Comparison of ENCODE assay signal across 21 cellular contexts in the genomic region with DNA sequence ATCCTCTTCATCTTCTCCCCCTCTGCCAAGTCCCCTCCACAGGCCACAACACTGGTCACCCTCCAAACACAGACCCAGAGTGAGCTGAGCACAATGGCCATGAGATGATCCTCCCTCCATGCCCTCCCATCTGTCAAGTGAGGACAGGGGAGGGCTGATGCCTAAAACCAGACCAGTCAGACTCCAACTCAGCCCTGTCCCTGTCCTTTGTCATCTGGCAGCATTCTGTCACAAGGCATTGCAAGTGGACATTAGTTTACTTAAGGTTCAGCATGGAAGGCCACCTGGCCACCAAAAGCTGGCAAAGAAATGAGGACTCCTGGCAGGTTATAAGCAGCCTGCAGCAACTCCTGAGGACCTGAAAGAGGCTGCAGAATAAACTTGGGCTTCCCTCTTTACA.
"Had no signal": no experiment of that assay in that cellular context is flagged by ENCODE, and none has a peak within 500 bp of the region (broad histone marks: within the 10 kb centered on the region; RNA-seq: fewer than 3 reads in every experiment).

No MANE protein-coding gene starts in this region.

- H3K27me3 ChIP-seq: dorsolateral prefrontal cortex, heart left ventricle, pancreas, spleen, tibial nerve had no signal

- H3K36me3 Mint-ChIP-seq: naive thymus-derived CD4-positive, alpha-beta T cell; stimulated activated memory B cell treated with anti-CD40 and anti-IgM and Interleukin-4, amounts not matched to agents 10 μg/mL and 1 μg/mL and 100 μg/mL, for 72 hours had no signal

- H3K9me3 Mint-ChIP-seq: naive thymus-derived CD4-positive, alpha-beta T cell; stimulated activated memory B cell treated with anti-CD40 and anti-IgM and Interleukin-4, amounts not matched to agents 10 μg/mL and 1 μg/mL and 100 μg/mL, for 72 hours; stimulated activated naive CD8-positive, alpha-beta T cell treated with anti-CD3 and anti-CD28 coated beads, Interleukin-15, Interleukin-2, amounts not matched to agents 100 ng/mL and 50 ng/mL, for 24 hours had no signal

- H3K27ac Mint-ChIP-seq: stimulated activated memory B cell treated with anti-CD40 and anti-IgM and Interleukin-4, amounts not matched to agents 10 μg/mL and 1 μg/mL and 100 μg/mL, for 72 hours; stimulated activated naive CD8-positive, alpha-beta T cell treated with anti-CD3 and anti-CD28 coated beads, Interleukin-15, Interleukin-2, amounts not matched to agents 100 ng/mL and 50 ng/mL, for 24 hours had no signal

- H3K4me3 Mint-ChIP-seq: naive thymus-derived CD4-positive, alpha-beta T cell; stimulated activated memory B cell treated with anti-CD40 and anti-IgM and Interleukin-4, amounts not matched to agents 10 μg/mL and 1 μg/mL and 100 μg/mL, for 72 hours; stimulated activated naive CD8-positive, alpha-beta T cell treated with anti-CD3 and anti-CD28 coated beads, Interleukin-15, Interleukin-2, amounts not matched to agents 100 ng/mL and 50 ng/mL, for 24 hours had no signal

- H3K27ac ChIP-seq: heart left ventricle, pancreas, psoas muscle, spleen, tibial nerve had no signal

- ATAC-seq: heart left ventricle; naive thymus-derived CD4-positive, alpha-beta T cell; pancreas; psoas muscle; sciatic nerve; stimulated activated memory B cell treated with anti-CD40 and anti-IgM and Interleukin-4, amounts not matched to agents 10 μg/mL and 1 μg/mL and 100 μg/mL, for 72 hours had no signal

- H3K4me1 Mint-ChIP-seq: stimulated activated memory B cell treated with anti-CD40 and anti-IgM and Interleukin-4, amounts not matched to agents 10 μg/mL and 1 μg/mL and 100 μg/mL, for 72 hours had no signal

- H3K4me3 ChIP-seq: dorsolateral prefrontal cortex, heart left ventricle, pancreas, psoas muscle, spleen, tibial nerve had no signal

- H3K4me1 ChIP-seq: pancreas had no signal

- H3K27me3 Mint-ChIP-seq: stimulated activated naive CD8-positive, alpha-beta T cell treated with anti-CD3 and anti-CD28 coated beads, Interleukin-15, Interleukin-2, amounts not matched to agents 100 ng/mL and 50 ng/mL, for 24 hours had no signal

- H3K36me3 ChIP-seq: heart left ventricle, pancreas, spleen, tibial nerve had no signal

- DNase-seq: cortex of kidney; dorsolateral prefrontal cortex; effector CD8-positive, alpha-beta T cell; foreskin melanocyte; heart left ventricle; hypothalamus; kidney glomerular epithelial cell; mammary epithelial cell; naive thymus-derived CD4-positive, alpha-beta T cell; nucleus accumbens; pancreas; psoas muscle; retina; spleen; stimulated activated CD4-positive, alpha-beta T cell treated with anti-CD3 and anti-CD28 coated beads, Interleukin-15, amount 100 ng/mL, for 24 hours; stimulated activated CD4-positive, alpha-beta T cell treated with anti-CD3 and anti-CD28 coated beads, Interleukin-1b, Interleukin-23, amount 100 ng/mL, for 48 hours; stimulated activated CD4-positive, alpha-beta T cell treated with anti-CD3 and anti-CD28 coated beads, Interleukin-4, amount 100 ng/mL, for 24 hours had no signal

- H3K9me3 ChIP-seq: heart left ventricle, pancreas, psoas muscle, spleen, tibial nerve had no signal
